23 cellular contexts compared by ENCODE assay signal in genomic region chr1:66070491-66070890, GRCh38.
"Had no signal": no experiment of that assay in that cellular context is flagged by ENCODE, and none has a peak within 500 bp of the region (broad histone marks: within the 10 kb centered on the region; RNA-seq: fewer than 3 reads in every experiment).

No MANE protein-coding gene starts in this region.

- H3K36me3 Mint-ChIP-seq: naive thymus-derived CD8-positive, alpha-beta T cell; stimulated activated naive B cell treated with anti-CD40 and anti-IgM and Interleukin-4, amounts not matched to agents 10 μg/mL and 1 μg/mL and 100 μg/mL, for 72 hours had no signal

- H3K36me3 ChIP-seq: esophagus squamous epithelium, heart left ventricle, neutrophil, right atrium auricular region, sigmoid colon, tibial nerve, upper lobe of right lung, vagina had no signal

- H3K9me3 ChIP-seq: esophagus squamous epithelium, heart left ventricle, mucosa of descending colon, neutrophil, right atrium auricular region, sigmoid colon, testis, tibial nerve, upper lobe of right lung, vagina had no signal

- H3K4me3 Mint-ChIP-seq: naive thymus-derived CD8-positive, alpha-beta T cell; stimulated activated naive B cell treated with anti-CD40 and anti-IgM and Interleukin-4, amounts not matched to agents 10 μg/mL and 1 μg/mL and 100 μg/mL, for 72 hours; stimulated activated naive CD8-positive, alpha-beta T cell treated with anti-CD3 and anti-CD28 coated beads, Interleukin-15, amount 100 ng/mL, for 72 hours had no signal

- H3K4me3 ChIP-seq: coronary artery, esophagus squamous epithelium, heart left ventricle, lung, mucosa of descending colon, right atrium auricular region, sigmoid colon, skin epidermis, testis, tibial nerve, upper lobe of right lung, vagina had no signal

- H3K4me1 Mint-ChIP-seq: naive thymus-derived CD8-positive, alpha-beta T cell; stimulated activated naive B cell treated with anti-CD40 and anti-IgM and Interleukin-4, amounts not matched to agents 10 μg/mL and 1 μg/mL and 100 μg/mL, for 72 hours; stimulated activated naive CD8-positive, alpha-beta T cell treated with anti-CD3 and anti-CD28 coated beads, Interleukin-15, amount 100 ng/mL, for 72 hours had no signal

- H3K4me1 ChIP-seq: esophagus squamous epithelium, foreskin keratinocyte, heart left ventricle, right atrium auricular region, sigmoid colon, testis, tibial nerve, upper lobe of right lung, vagina had no signal

- H3K27ac Mint-ChIP-seq: stimulated activated naive B cell treated with anti-CD40 and anti-IgM and Interleukin-4, amounts not matched to agents 10 μg/mL and 1 μg/mL and 100 μg/mL, for 72 hours; stimulated activated naive CD8-positive, alpha-beta T cell treated with anti-CD3 and anti-CD28 coated beads, Interleukin-15, amount 100 ng/mL, for 72 hours had no signal

- H3K9me3 Mint-ChIP-seq: naive thymus-derived CD8-positive, alpha-beta T cell; stimulated activated naive B cell treated with anti-CD40 and anti-IgM and Interleukin-4, amounts not matched to agents 10 μg/mL and 1 μg/mL and 100 μg/mL, for 72 hours; stimulated activated naive CD8-positive, alpha-beta T cell treated with anti-CD3 and anti-CD28 coated beads, Interleukin-15, amount 100 ng/mL, for 72 hours had no signal

- H3K27me3 ChIP-seq: esophagus squamous epithelium, neutrophil, right atrium auricular region, sigmoid colon, testis, tibial nerve, upper lobe of right lung, vagina had no signal

- H3K27ac ChIP-seq: coronary artery, esophagus squamous epithelium, foreskin keratinocyte, neutrophil, right atrium auricular region, sigmoid colon, skin epidermis, testis, tibial nerve, upper lobe of right lung, vagina had no signal

- ATAC-seq: foreskin keratinocyte; heart left ventricle; left colon; left ventricle myocardium superior; mucosa of descending colon; naive thymus-derived CD8-positive, alpha-beta T cell; stimulated activated naive B cell treated with anti-CD40 and anti-IgM and Interleukin-4, amounts not matched to agents 10 μg/mL and 1 μg/mL and 100 μg/mL, for 72 hours; stimulated activated naive CD8-positive, alpha-beta T cell treated with anti-CD3 and anti-CD28 coated beads, Interleukin-15, amount 100 ng/mL, for 72 hours; upper lobe of right lung had no signal

- H3K27me3 Mint-ChIP-seq: stimulated activated naive CD8-positive, alpha-beta T cell treated with anti-CD3 and anti-CD28 coated beads, Interleukin-15, amount 100 ng/mL, for 72 hours had no signal

- DNase-seq: effector memory CD4-positive, alpha-beta T cell; esophagus squamous epithelium; foreskin keratinocyte; heart left ventricle; hippocampal formation; left colon; left ventricle myocardium superior; mucosa of descending colon; naive thymus-derived CD8-positive, alpha-beta T cell; sigmoid colon; stimulated activated CD4-positive, alpha-beta T cell treated with anti-CD3 and anti-CD28 coated beads, Interleukin-2, amount 100 ng/mL, for 24 hours; stimulated activated CD4-positive, alpha-beta T cell treated with anti-CD3 and anti-CD28 coated beads, Interleukin-4, amount 100 ng/mL, for 4 hours; stimulated activated naive B cell treated with anti-CD40 and anti-IgM and Interleukin-4, amounts not matched to agents 10 μg/mL and 1 μg/mL and 100 μg/mL, for 72 hours; stimulated activated naive CD8-positive, alpha-beta T cell treated with anti-CD3 and anti-CD28 coated beads, Interleukin-15, amount 100 ng/mL, for 72 hours; testis; upper lobe of right lung had no signal
